In genomic region chr2:69993048-69993565, GRCh38 we compare ENCODE assay signal across 21 cellular contexts. TPM values are rescaled to one million over a fixed set of nuclear protein-coding genes. Genes with fewer than 3 reads are reported as not detected.
A peak's percentile ranks its signal among the peaks of the same experiment; 100 is the strongest.
DNase-seq lines count a peak whose midpoint lies in the region; ATAC-seq and TF ChIP-seq lines count a peak whose summit lies in the region.
"Had no signal": no experiment of that assay in that cellular context is flagged by ENCODE, and none has a peak within 500 bp of the region (broad histone marks: within the 10 kb centered on the region; RNA-seq: fewer than 3 reads in every experiment).

No MANE protein-coding gene starts in this region.

- no peak for ATAC-seq in upper lobe of right lung
- ATAC-seq: PC-3 had no signal

- H2AFZ ChIP-seq in neuronal stem cell (ENCODE audit: low read length): no peak overlapping the region

- H3K4me1 ChIP-seq in left ventricle myocardium inferior: no peaks in the 10 kb centered on the region
- H3K4me1 ChIP-seq in neuronal stem cell (ENCODE audit: control insufficient read depth in 2 of 2, insufficient read depth in 1 of 2, low read depth in 1 of 2, low read length in 2 of 2): no peaks in the 10 kb centered on the region
- no peaks in the 10 kb centered on the region for H3K4me1 ChIP-seq in upper lobe of right lung

- H3K27me3 ChIP-seq in left ventricle myocardium inferior (ENCODE audit: low read depth): no peaks in the 10 kb centered on the region
- no peaks in the 10 kb centered on the region for H3K27me3 ChIP-seq in neuronal stem cell (ENCODE audit: control insufficient read depth in 3 of 3, insufficient read depth in 3 of 3, low read depth in 1 of 3, low read length in 3 of 3)
- no peaks in the 10 kb centered on the region for H3K27me3 ChIP-seq in upper lobe of right lung
- H3K27me3 ChIP-seq: MG63 had no signal

- H3K9me3 ChIP-seq in left ventricle myocardium inferior (replicated peaks): no peaks in the 10 kb centered on the region
- no peaks in the 10 kb centered on the region for H3K9me3 ChIP-seq in neuronal stem cell (replicated peaks in 1 of 2; ENCODE audit: control insufficient read depth in 2 of 2, insufficient read depth in 1 of 2, low read depth in 1 of 2, low read length in 2 of 2)
- H3K9me3 ChIP-seq in upper lobe of right lung: no peaks in the 10 kb centered on the region
- H3K9me3 ChIP-seq: MG63 had no signal

- TF ChIP-seq CTCF in left ventricle myocardium inferior (IDR thresholded peaks at IDR 0.05; ENCODE audit: borderline replicate concordance) (no peak), upper lobe of right lung (IDR thresholded peaks at IDR 0.05) (no peak)

- no peaks in the 10 kb centered on the region for H3K36me3 Mint-ChIP-seq in dendritic cell treated with granulocyte-macrophage colony-stimulating factor and Interleukin-4, amounts not matched to agents 40 ng/mL and 50 ng/mL, for 4 days (ENCODE audit: low read depth)

- no peak overlapping the region for H3K9ac ChIP-seq in neuronal stem cell (ENCODE audit: low read depth, low read length, poor library complexity)

- H2BK12ac ChIP-seq in neuronal stem cell (ENCODE audit: low read length): no peak overlapping the region

- H3K27ac ChIP-seq in left ventricle myocardium inferior (replicated peaks): no peak overlapping the region
- no peak overlapping the region for H3K27ac ChIP-seq in neuronal stem cell (replicated peaks; ENCODE audit: low read length)
- H3K27ac ChIP-seq in upper lobe of right lung: no peak overlapping the region

- H3K4me3 Mint-ChIP-seq in dendritic cell treated with granulocyte-macrophage colony-stimulating factor and Interleukin-4, amounts not matched to agents 40 ng/mL and 50 ng/mL, for 4 days: no peak overlapping the region
- H3K4me3 Mint-ChIP-seq: CD8-positive, alpha-beta memory T cell had no signal

- H4K91ac ChIP-seq in neuronal stem cell (ENCODE audit: low read depth, low read length, poor library complexity): no peak overlapping the region

- no peaks in the 10 kb centered on the region for H3K79me1 ChIP-seq in neuronal stem cell (ENCODE audit: low read depth, low read length)

- no peak overlapping the region for H2BK15ac ChIP-seq in neuronal stem cell (ENCODE audit: low read length)

- no peak overlapping the region for H3K18ac ChIP-seq in neuronal stem cell (ENCODE audit: low read length)

- H3K4me3 ChIP-seq in left ventricle myocardium inferior: no peak overlapping the region
- no peak overlapping the region for H3K4me3 ChIP-seq in neuronal stem cell (ENCODE audit: low read length in 2 of 2)
- no peak overlapping the region for H3K4me3 ChIP-seq in upper lobe of right lung
- H3K4me3 ChIP-seq: MG63 had no signal

- no peak overlapping the region for H3K4me2 ChIP-seq in neuronal stem cell (ENCODE audit: insufficient read depth, low read length, poor library complexity, severe bottlenecking)

- no peak overlapping the region for H2AK5ac ChIP-seq in neuronal stem cell (ENCODE audit: low read depth, low read length)

- whole genome bisulfite sequencing in neuronal stem cell (ENCODE audit: extremely low coverage in 2 of 2, insufficient read length in 2 of 2, insufficient replicate concordance in 1 of 2), 2 donors: no CpG with 5 or more reads among the region's 7 CpGs

- H3K27ac Mint-ChIP-seq in dendritic cell treated with granulocyte-macrophage colony-stimulating factor and Interleukin-4, amounts not matched to agents 40 ng/mL and 50 ng/mL, for 4 days: peak overlapping the region; percentile 39
- H3K27ac Mint-ChIP-seq: CD8-positive, alpha-beta memory T cell had no signal

- H3K4ac ChIP-seq in neuronal stem cell (ENCODE audit: low read length): no peak overlapping the region

- H3K36me3 ChIP-seq in left ventricle myocardium inferior (peaks cover 34% of the 10 kb centered on the region), neuronal stem cell (replicated peaks in 1 of 2; ENCODE audit: control insufficient read depth in 2 of 2, insufficient read depth in 2 of 2, low read length in 2 of 2) (peaks cover 0 to 37% of the 10 kb centered on the region in 2 donors), upper lobe of right lung (peaks cover 3% of the 10 kb centered on the region)
- H3K36me3 ChIP-seq: MG63 had no signal

- H3K27me3 Mint-ChIP-seq in dendritic cell treated with granulocyte-macrophage colony-stimulating factor and Interleukin-4, amounts not matched to agents 40 ng/mL and 50 ng/mL, for 4 days: no peaks in the 10 kb centered on the region
- H3K27me3 Mint-ChIP-seq: CD8-positive, alpha-beta memory T cell had no signal

- no peak overlapping the region for H4K8ac ChIP-seq in neuronal stem cell (ENCODE audit: low read depth, low read length)

- H2BK120ac ChIP-seq in neuronal stem cell (ENCODE audit: low read depth, low read length): no peak overlapping the region

- peak; percentile 58 for DNase-seq in cardiac septum (ENCODE audit: low spot score)
- no peak for DNase-seq in left ventricle myocardium inferior
- DNase-seq in neuronal stem cell (ENCODE audit: low spot score): no peak
- DNase-seq in upper lobe of right lung: peak; percentile 57
- no peak for DNase-seq in NCI-H1694 (lab: John Stamatoyannopoulos, UW)
- DNase-seq in DMS79 treated with DMSO at 0.1 percent for 48 hours (lab: John Stamatoyannopoulos, UW): no peak
- DNase-seq in HuH-7.5 (ENCODE audit: low spot score): no peak
- DNase-seq: C1 segment of cervical spinal cord; CD8-positive, alpha-beta memory T cell; DND-41; Karpas-422; MG63; NCI-H1048; NCI-H1436; NCI-H2029 treated with DMSO at 0.1 percent for 48 hours; NCI-H2171; NCI-H526; PC-3; RPMI8226; SIG-M5 had no signal

- H3K9me3 Mint-ChIP-seq in dendritic cell treated with granulocyte-macrophage colony-stimulating factor and Interleukin-4, amounts not matched to agents 40 ng/mL and 50 ng/mL, for 4 days: no peaks in the 10 kb centered on the region

- peak overlapping the region; percentile 76 for H3K23ac ChIP-seq in neuronal stem cell (ENCODE audit: low read depth, low read length, poor library complexity)

- peak overlapping the region; percentile 10 for H3K14ac ChIP-seq in neuronal stem cell (ENCODE audit: low read length)

- intact Hi-C loops in cardiac septum (cut with DNase I): no loop called here
- intact Hi-C loops in left ventricle myocardium inferior (cut with micrococcal nuclease): no loop called here
- intact Hi-C loops in dendritic cell treated with granulocyte-macrophage colony-stimulating factor and Interleukin-4, amounts not matched to agents 40 ng/mL and 50 ng/mL, for 4 days (cut with micrococcal nuclease): loop anchor here (10.0 kb wide), 1 partner anchor 52 kb away; no protein-coding TSS in a partner anchor
- intact Hi-C loops in upper lobe of right lung (cut with DNase I): no loop called here

- no peak overlapping the region for H2BK5ac ChIP-seq in neuronal stem cell (ENCODE audit: low read length)

- peaks cover 36% of the 10 kb centered on the region for H3K4me1 Mint-ChIP-seq in dendritic cell treated with granulocyte-macrophage colony-stimulating factor and Interleukin-4, amounts not matched to agents 40 ng/mL and 50 ng/mL, for 4 days (ENCODE audit: low read depth)

RNA-seq across cellular contexts. Expression of gene ASPRV1, which starts 31.7 kb away (rescaled TPM):
- 0.81 TPM for total RNA-seq in cardiac septum
- 0.63 TPM for total RNA-seq in left ventricle myocardium inferior
- 0.54 TPM for polyA plus RNA-seq in neuronal stem cell (2013, experiment 1 of 2)
- polyA plus RNA-seq in neuronal stem cell (2013, experiment 2 of 2): 0.75 TPM
- 2.1 TPM for total RNA-seq in upper lobe of right lung
- total RNA-seq: PC-3 had no signal

Comparison
In these comparisons a context has a peak if more than half of its experiments do, and no peak if none do; other contexts are left out.
1. DNase-seq: peak in cardiac septum (single experiment) and upper lobe of right lung (single experiment); none in left ventricle myocardium inferior (single experiment), neuronal stem cell (single experiment), NCI-H1694 (single experiment), DMS79 treated with DMSO at 0.1 percent for 48 hours (single experiment) and HuH-7.5 (single experiment).